29 cellular contexts compared by ENCODE assay signal in the genomic region with DNA sequence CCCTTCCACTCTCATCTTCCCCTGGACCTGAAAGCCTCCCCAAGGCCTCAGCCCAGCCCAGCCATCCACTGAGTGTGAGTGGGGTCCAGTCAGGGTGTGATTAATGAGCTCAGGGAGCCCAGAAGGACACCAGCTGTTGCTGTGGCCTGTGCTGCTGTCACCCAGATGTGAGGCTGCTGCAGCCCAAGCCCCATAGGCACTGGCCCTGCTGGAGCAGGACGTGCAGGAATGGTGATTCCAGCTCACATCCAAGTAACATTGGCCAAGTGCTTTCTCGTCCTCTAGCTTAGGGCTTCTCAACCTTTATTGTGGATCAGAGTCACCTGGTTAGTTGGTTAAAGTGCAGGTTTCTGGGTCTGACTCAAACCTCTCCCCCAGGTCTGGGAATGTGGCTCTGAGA.
DNase-seq lines count a peak whose midpoint lies in the region; ATAC-seq and TF ChIP-seq lines count a peak whose summit lies in the region.
"Had no signal": no experiment of that assay in that cellular context is flagged by ENCODE, and none has a peak within 500 bp of the region (broad histone marks: within the 10 kb centered on the region; RNA-seq: fewer than 3 reads in every experiment).

No MANE protein-coding gene starts in this region.

- H3K4me1 ChIP-seq in IMR-90 (ENCODE audit: control insufficient read depth, insufficient read depth, low read length) (peaks cover 4% of the 10 kb centered on the region), heart left ventricle (peaks cover 0 to 22% (median 0%) of the 10 kb centered on the region in 12 donors)
- H3K4me1 ChIP-seq: BLaER1 had no signal

- H3K9me3 ChIP-seq in IMR-90 (ENCODE audit: control insufficient read depth, insufficient read depth, low read length) (no peaks in the 10 kb centered on the region), WERI-Rb-1 (ENCODE audit: severe bottlenecking) (no peaks in the 10 kb centered on the region), heart left ventricle (no peaks in the 10 kb centered on the region)
- H3K9me3 ChIP-seq: BLaER1, gastroesophageal sphincter had no signal

- H2BK20ac ChIP-seq in IMR-90 (ENCODE audit: low read depth, low read length): no peak overlapping the region

- H3K4me2 ChIP-seq in IMR-90 (ENCODE audit: low read depth, low read length): no peak overlapping the region
- H3K4me2 ChIP-seq: BLaER1 had no signal

- no peak overlapping the region for H3K9ac ChIP-seq in IMR-90 (ENCODE audit: low read depth, low read length)
- H3K9ac ChIP-seq: BLaER1 had no signal

- H2BK120ac ChIP-seq in IMR-90 (ENCODE audit: low read depth, low read length): no peak overlapping the region

- H4K20me1 ChIP-seq in IMR-90 (ENCODE audit: insufficient read depth, low read length): peaks cover 40% of the 10 kb centered on the region
- H4K20me1 ChIP-seq: BLaER1 had no signal

- H3K9me3 Mint-ChIP-seq in nephron (no peaks in the 10 kb centered on the region), HFFc6 (no peaks in the 10 kb centered on the region)
- no peaks in the 10 kb centered on the region for H3K9me3 Mint-ChIP-seq in activated T-helper 2 cell treated with anti-CD3 and anti-CD28 coated beads, Interferon-gamma antibody, Interleukin-2, Interleukin-4, amounts not matched to agents 10 μg/mL and 5 μg/mL and 100 μg/mL, durations not matched to agents 14 hours and 24 hours and 36 hours
- H3K9me3 Mint-ChIP-seq: activated naive CD8-positive, alpha-beta T cell treated with anti-CD3 and anti-CD28 coated beads, Interleukin-2, amount 10 ng/mL, durations not matched to agents 7 days and 5 days; effector memory CD8-positive, alpha-beta T cell; memory B cell had no signal

- no peak overlapping the region for H4K5ac ChIP-seq in IMR-90 (ENCODE audit: low read depth, low read length)

- H3K27ac ChIP-seq in IMR-90 (ENCODE audit: insufficient read depth, low read length) (no peak overlapping the region), WERI-Rb-1 (peak overlapping the region; percentile 46), heart left ventricle (no peak overlapping the region)
- H3K27ac ChIP-seq: BLaER1, brain microvascular endothelial cell, coronary artery, gastroesophageal sphincter had no signal

- H2AK9ac ChIP-seq in IMR-90 (replicated peaks; ENCODE audit: low read depth, low read length, poor library complexity): no peak overlapping the region

- peaks cover 18 to 66% of the 10 kb centered on the region in 2 experiments; a peak in 3 of 4 replicates for H3K79me1 ChIP-seq in IMR-90 (ENCODE audit: low read depth in 1 of 2, low read length in 2 of 2)

- peaks cover 15% of the 10 kb centered on the region for H3K36me3 ChIP-seq in IMR-90 (ENCODE audit: control insufficient read depth, insufficient read depth, low read length)
- H3K36me3 ChIP-seq in WERI-Rb-1: no peaks in the 10 kb centered on the region
- no peaks in the 10 kb centered on the region for H3K36me3 ChIP-seq in heart left ventricle
- H3K36me3 ChIP-seq: BLaER1, gastroesophageal sphincter had no signal

- intact Hi-C loops in IMR-90 (cut with micrococcal nuclease) (no loop called here), heart left ventricle (cut with DNase I) (no loop called here)
- intact Hi-C loops in activated T-helper 2 cell treated with anti-CD3 and anti-CD28 coated beads, Interferon-gamma antibody, Interleukin-2, Interleukin-4, amounts not matched to agents 10 μg/mL and 5 μg/mL and 100 μg/mL, durations not matched to agents 14 hours and 24 hours and 36 hours (cut with micrococcal nuclease): no loop called here

- DNase-seq in IMR-90 (no peak), WERI-Rb-1 (no peak), heart left ventricle (peak in 1 of 5 donors; percentile 71), NCI-H345 (lab: John Stamatoyannopoulos, UW) (no peak), HFFc6 (no peak)
- no peak for DNase-seq in activated T-helper 2 cell treated with anti-CD3 and anti-CD28 coated beads, Interferon-gamma antibody, Interleukin-2, Interleukin-4, amounts not matched to agents 10 μg/mL and 5 μg/mL and 100 μg/mL, durations not matched to agents 14 hours and 24 hours and 36 hours (ENCODE audit: low spot score)
- DNase-seq: ACHN; activated CD4-positive, CD25-positive, alpha-beta regulatory T cell treated with anti-CD3 and anti-CD28 coated beads, Interleukin-2, amount 50 U/mL, for 72 hours; activated CD8-positive, alpha-beta T cell treated with anti-CD3 and anti-CD28 coated beads, Interleukin-2, amount 10 ng/mL, durations not matched to agents 7 days and 5 days; activated effector memory CD4-positive, alpha-beta T cell treated with anti-CD3 and anti-CD28 coated beads, Interleukin-2, amount 50 U/mL, for 16 hours; activated naive CD8-positive, alpha-beta T cell treated with anti-CD3 and anti-CD28 coated beads, Interleukin-2, amount 10 ng/mL, durations not matched to agents 7 days and 5 days; activated T-cell treated with anti-CD3 and anti-CD28 coated beads for 4 hours; brain microvascular endothelial cell; COR-L47; DND-41; effector memory CD8-positive, alpha-beta T cell; Kasumi-1; NCI-H187; NCI-H526 treated with DMSO at 0.1 percent for 48 hours; occipital lobe; SHP77 treated with DMSO at 0.1 percent for 48 hours; stimulated activated CD4-positive, alpha-beta T cell treated with anti-CD3 and anti-CD28 coated beads, Interleukin-2, amount 100 ng/mL, for 24 hours; T-helper 1 cell had no signal

- no peak overlapping the region for H3K4me3 Mint-ChIP-seq in nephron
- no peak overlapping the region for H3K4me3 Mint-ChIP-seq in activated T-helper 2 cell treated with anti-CD3 and anti-CD28 coated beads, Interferon-gamma antibody, Interleukin-2, Interleukin-4, amounts not matched to agents 10 μg/mL and 5 μg/mL and 100 μg/mL, durations not matched to agents 14 hours and 24 hours and 36 hours (ENCODE audit: low read depth)
- H3K4me3 Mint-ChIP-seq in HFFc6: no peak overlapping the region
- H3K4me3 Mint-ChIP-seq: activated CD8-positive, alpha-beta T cell treated with anti-CD3 and anti-CD28 coated beads, Interleukin-2, amount 10 ng/mL, durations not matched to agents 7 days and 5 days; activated naive CD8-positive, alpha-beta T cell treated with anti-CD3 and anti-CD28 coated beads, Interleukin-2, amount 10 ng/mL, durations not matched to agents 7 days and 5 days; effector memory CD8-positive, alpha-beta T cell; memory B cell had no signal

- H3K56ac ChIP-seq in IMR-90 (ENCODE audit: extremely low read depth, insufficient read depth, low read length): no peak overlapping the region

- peak overlapping the region; percentile 62 to 93 (median 68) for H3K27ac Mint-ChIP-seq in nephron
- H3K27ac Mint-ChIP-seq in activated T-helper 2 cell treated with anti-CD3 and anti-CD28 coated beads, Interferon-gamma antibody, Interleukin-2, Interleukin-4, amounts not matched to agents 10 μg/mL and 5 μg/mL and 100 μg/mL, durations not matched to agents 14 hours and 24 hours and 36 hours: no peak overlapping the region
- no peak overlapping the region for H3K27ac Mint-ChIP-seq in HFFc6
- H3K27ac Mint-ChIP-seq: activated CD8-positive, alpha-beta T cell treated with anti-CD3 and anti-CD28 coated beads, Interleukin-2, amount 10 ng/mL, durations not matched to agents 7 days and 5 days; activated naive CD8-positive, alpha-beta T cell treated with anti-CD3 and anti-CD28 coated beads, Interleukin-2, amount 10 ng/mL, durations not matched to agents 7 days and 5 days; effector memory CD8-positive, alpha-beta T cell; memory B cell had no signal

- H3K4me1 Mint-ChIP-seq in nephron (peaks cover 58% of the 10 kb centered on the region), HFFc6 (ENCODE audit: low read depth) (no peaks in the 10 kb centered on the region)
- H3K4me1 Mint-ChIP-seq in activated T-helper 2 cell treated with anti-CD3 and anti-CD28 coated beads, Interferon-gamma antibody, Interleukin-2, Interleukin-4, amounts not matched to agents 10 μg/mL and 5 μg/mL and 100 μg/mL, durations not matched to agents 14 hours and 24 hours and 36 hours (ENCODE audit: low read depth): no peaks in the 10 kb centered on the region
- H3K4me1 Mint-ChIP-seq: activated naive CD8-positive, alpha-beta T cell treated with anti-CD3 and anti-CD28 coated beads, Interleukin-2, amount 10 ng/mL, durations not matched to agents 7 days and 5 days; memory B cell had no signal

- ATAC-seq in IMR-90 (ENCODE audit: low read depth) (no peak), heart left ventricle (peak; percentile 43 to 55 (median 48)), HG02642 (IDR thresholded peaks at IDR 0.05; ENCODE audit: poor library complexity, unreplicated experiment) (no peak)
- ATAC-seq: activated CD8-positive, alpha-beta T cell treated with anti-CD3 and anti-CD28 coated beads, Interleukin-2, amount 10 ng/mL, durations not matched to agents 7 days and 5 days; effector memory CD8-positive, alpha-beta T cell; gastroesophageal sphincter had no signal

- TF ChIP-seq RAD21 in IMR-90 (IDR thresholded peaks at IDR 0.05; ENCODE audit: low read length): no peak

- H3K4ac ChIP-seq in IMR-90 (ENCODE audit: low read depth, low read length): no peak overlapping the region

- no peak overlapping the region for H4K91ac ChIP-seq in IMR-90 (ENCODE audit: insufficient read depth, low read depth, low read length)

- no peak overlapping the region for H4K8ac ChIP-seq in IMR-90 (ENCODE audit: low read depth in 2 of 2, low read length in 2 of 2)

- H2BK5ac ChIP-seq in IMR-90 (ENCODE audit: low read depth, low read length, poor library complexity, severe bottlenecking): no peak overlapping the region

- H2AFZ ChIP-seq in IMR-90 (replicated peaks; ENCODE audit: low read length, poor library complexity): no peak overlapping the region

- H3K23ac ChIP-seq in IMR-90 (ENCODE audit: low read depth, low read length): no peak overlapping the region

- no peak overlapping the region for H3K4me3 ChIP-seq in IMR-90 (ENCODE audit: insufficient read depth, low read depth, low read length)
- H3K4me3 ChIP-seq in WERI-Rb-1 (ENCODE audit: low read depth, low read length): no peak overlapping the region
- H3K4me3 ChIP-seq in heart left ventricle: no peak overlapping the region
- H3K4me3 ChIP-seq: BLaER1, coronary artery, gastroesophageal sphincter had no signal

- in situ Hi-C loops in IMR-90 (cut with MboI; ENCODE audit: low sequenced_read_pairs): no loop called here

- H2BK15ac ChIP-seq in IMR-90 (ENCODE audit: low read depth, low read length): no peak overlapping the region

- CTCF ChIA-PET in IMR-90 (lab: Yijun Ruan, JAX): no interaction called here

- peak overlapping the region; percentile 50; the same call in 1 of the 2 replicates for H3K14ac ChIP-seq in IMR-90 (replicated peaks; ENCODE audit: low read depth, low read length)

- no peak overlapping the region for H3K18ac ChIP-seq in IMR-90 (ENCODE audit: low read depth, low read length)

- H2AK5ac ChIP-seq in IMR-90 (ENCODE audit: low read depth, low read length): no peak overlapping the region

- H3K36me3 Mint-ChIP-seq in nephron (ENCODE audit: low read depth) (no peaks in the 10 kb centered on the region), HFFc6 (ENCODE audit: low read depth) (no peaks in the 10 kb centered on the region)
- H3K36me3 Mint-ChIP-seq in activated T-helper 2 cell treated with anti-CD3 and anti-CD28 coated beads, Interferon-gamma antibody, Interleukin-2, Interleukin-4, amounts not matched to agents 10 μg/mL and 5 μg/mL and 100 μg/mL, durations not matched to agents 14 hours and 24 hours and 36 hours (ENCODE audit: low read depth): no peaks in the 10 kb centered on the region
- H3K36me3 Mint-ChIP-seq: activated naive CD8-positive, alpha-beta T cell treated with anti-CD3 and anti-CD28 coated beads, Interleukin-2, amount 10 ng/mL, durations not matched to agents 7 days and 5 days; memory B cell had no signal

- H3K27me3 ChIP-seq in IMR-90 (ENCODE audit: control insufficient read depth, insufficient read depth, low read length): no peaks in the 10 kb centered on the region
- H3K27me3 ChIP-seq in WERI-Rb-1 (ENCODE audit: insufficient read depth, low read depth, severe bottlenecking): no peaks in the 10 kb centered on the region
- no peaks in the 10 kb centered on the region for H3K27me3 ChIP-seq in heart left ventricle
- H3K27me3 ChIP-seq: BLaER1, brain microvascular endothelial cell, gastroesophageal sphincter had no signal

- H3K27me3 Mint-ChIP-seq in nephron (ENCODE audit: low read depth) (no peaks in the 10 kb centered on the region), HFFc6 (ENCODE audit: insufficient read depth) (peaks cover 3% of the 10 kb centered on the region; the same call in 1 of the 2 replicates)
- H3K27me3 Mint-ChIP-seq in activated T-helper 2 cell treated with anti-CD3 and anti-CD28 coated beads, Interferon-gamma antibody, Interleukin-2, Interleukin-4, amounts not matched to agents 10 μg/mL and 5 μg/mL and 100 μg/mL, durations not matched to agents 14 hours and 24 hours and 36 hours (ENCODE audit: low read depth): no peaks in the 10 kb centered on the region

- TF ChIP-seq CTCF in IMR-90 (conservative IDR thresholded peaks at IDR 0.05; ENCODE audit: low read depth, low read length) (no peak), WERI-Rb-1 (IDR thresholded peaks at IDR 0.05; ENCODE audit: low read depth, low read length) (no peak), heart left ventricle (IDR thresholded peaks at IDR 0.05) (no peak), nephron (IDR thresholded peaks at IDR 0.05; ENCODE audit: unreplicated experiment in 3 of 3) (no peak), HFFc6 (IDR thresholded peaks at IDR 0.05) (no peak)

- TF ChIP-seq POLR2A in IMR-90 (IDR thresholded peaks at IDR 0.05; ENCODE audit: low read depth, low read length) (no peak), heart left ventricle (IDR thresholded peaks at IDR 0.05) (no peak)

- H3K9me1 ChIP-seq in IMR-90 (ENCODE audit: insufficient read depth, low read length): peaks cover 15% of the 10 kb centered on the region

- BruUV-seq in IMR-90 (replicated peaks; lab: Mats Ljungman, UMichigan): no TSS peak

- WGBS in IMR-90 (ENCODE audit: extremely low coverage in 2 of 2, insufficient read length in 1 of 2), 2 experiments: no CpG with 5 or more reads among the region's 2 CpGs
- 62 to 77% (median 68%) methylated on average over 2 of the region's 2 CpGs for WGBS in heart left ventricle, 4 donors

- POLR2A ChIA-PET in IMR-90 (lab: Charles Lee; ENCODE audit: unreplicated experiment): no interaction called here

- dilution Hi-C loops in IMR-90 (cut with HindIII; ENCODE audit: low sequenced_read_pairs, unreplicated experiment): no loop called here

Comparison
In these comparisons a context has a peak if more than half of its experiments do, and no peak if none do; other contexts are left out.
1. ATAC-seq: peak in heart left ventricle (4 of 4); none in IMR-90 (single experiment) and HG02642 (single experiment).
2. H3K27ac Mint-ChIP-seq: peak in nephron (3 of 3); none in activated T-helper 2 cell treated with anti-CD3 and anti-CD28 coated beads, Interferon-gamma antibody, Interleukin-2, Interleukin-4, amounts not matched to agents 10 μg/mL and 5 μg/mL and 100 μg/mL, durations not matched to agents 14 hours and 24 hours and 36 hours (single experiment) and HFFc6 (single experiment).